8 cellular contexts compared by ENCODE assay signal in the genomic region with DNA sequence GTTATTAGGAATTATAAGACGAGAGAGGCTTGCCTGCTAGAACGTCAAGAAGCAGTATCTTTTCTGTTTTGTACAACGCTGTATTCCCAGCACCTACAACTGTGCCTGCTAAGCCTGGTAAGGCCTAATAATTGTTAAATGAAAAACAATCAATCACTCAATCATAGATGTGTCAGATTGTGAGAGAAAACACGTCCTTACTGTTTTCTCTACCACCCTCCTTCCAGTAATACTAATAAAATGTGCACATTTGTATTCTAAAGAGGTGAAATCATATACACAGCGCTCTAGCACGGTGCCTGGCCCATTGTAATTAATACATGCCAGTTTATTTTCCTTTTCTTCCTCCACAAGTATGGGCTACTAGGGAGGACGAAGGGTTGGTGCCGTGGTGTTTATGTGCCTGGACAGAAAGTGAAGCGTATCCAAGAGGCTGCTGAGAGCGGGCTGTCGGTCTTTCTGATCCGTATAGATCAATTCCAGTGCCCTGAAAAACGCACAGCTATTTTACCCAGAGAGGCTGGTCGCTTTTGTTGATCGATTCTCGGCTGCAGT. TPM values are rescaled to one million over a fixed set of nuclear protein-coding genes. Genes with fewer than 3 reads are reported as not detected.
DNase-seq lines count a peak whose midpoint lies in the region; ATAC-seq, FAIRE-seq and TF ChIP-seq lines count a peak whose summit lies in the region.

No MANE protein-coding gene starts in this region.

- H3K4me1 ChIP-seq in heart left ventricle (peaks cover 0 to 34% (median 4%) of the 10 kb centered on the region in 12 donors), GM12878 (ENCODE audit: control insufficient read depth, insufficient read depth, low read length) (peaks cover 5% of the 10 kb centered on the region; the same call in 1 of the 2 replicates), mucosa of rectum (ENCODE audit: control insufficient read depth in 2 of 2, insufficient read depth in 2 of 2, low read length in 2 of 2) (peaks cover 0 to 2% of the 10 kb centered on the region in 2 donors), vagina (peaks cover 30% of the 10 kb centered on the region)

- H3K27me3 ChIP-seq in heart left ventricle (no peaks in the 10 kb centered on the region), GM12878 (replicated peaks in 1 of 2; ENCODE audit: control insufficient read depth in 2 of 2, insufficient read depth in 2 of 2, low read length in 1 of 2) (no peaks in the 10 kb centered on the region; a peak in 1 of 4 replicates), mucosa of rectum (ENCODE audit: control insufficient read depth in 2 of 2, insufficient read depth in 2 of 2, low read length in 2 of 2) (peaks cover 4 to 17% of the 10 kb centered on the region in 2 donors), vagina (no peaks in the 10 kb centered on the region)

- RAD21 ChIA-PET in GM12878 (lab: Charles Lee; ENCODE audit: unreplicated experiment): interaction anchor here (1.4 to 1.8 kb wide), 3 partner anchors 9 to 142 kb away, joined by 4 read pairs; no protein-coding TSS in a partner anchor

- in situ Hi-C loops in GM12878 (cut with MboI): no loop called here

- no peak for TF ChIP-seq RAD21 in GM12878 (IDR thresholded peaks at IDR 0.05; ENCODE audit: insufficient read depth, low read depth, low read length)

- H4K20me1 ChIP-seq in GM12878 (ENCODE audit: control insufficient read depth, insufficient read depth): no peaks in the 10 kb centered on the region

- no peak for TF ChIP-seq EP300 in GM12878 (IDR thresholded peaks at IDR 0.05; ENCODE audit: borderline replicate concordance in 1 of 2, control insufficient read depth in 1 of 2, low read depth in 2 of 2, low read length in 2 of 2)

- POLR2A ChIA-PET in GM12878 (lab: Charles Lee): no interaction called here

- SMC1A ChIA-PET in GM12878 (lab: Charles Lee; ENCODE audit: uncharacterized antibody, unreplicated experiment): interaction anchor here (0.7 to 1.7 kb wide), 8 partner anchors 32 to 227 kb away, joined by 3 read pairs; no protein-coding TSS in a partner anchor

- H3K36me3 ChIP-seq in heart left ventricle: no peaks in the 10 kb centered on the region
- H3K36me3 ChIP-seq in GM12878 (ENCODE audit: control insufficient read depth in 2 of 2, insufficient read depth in 2 of 2, low read length in 1 of 2): no peaks in the 10 kb centered on the region
- no peaks in the 10 kb centered on the region for H3K36me3 ChIP-seq in mucosa of rectum (ENCODE audit: control insufficient read depth in 2 of 2, insufficient read depth in 2 of 2, low read length in 2 of 2)
- no peaks in the 10 kb centered on the region for H3K36me3 ChIP-seq in vagina

- H3K9me3 ChIP-seq in heart left ventricle (no peaks in the 10 kb centered on the region), GM12878 (replicated peaks; ENCODE audit: control insufficient read depth, insufficient read depth, low read length) (no peaks in the 10 kb centered on the region; the same call in 2 of the 3 replicates), mucosa of rectum (ENCODE audit: control insufficient read depth in 2 of 2, low read length in 2 of 2) (no peaks in the 10 kb centered on the region), vagina (no peaks in the 10 kb centered on the region)

- CTCF ChIA-PET in GM12878 (lab: Yijun Ruan, JAX): no interaction called here

- TF ChIP-seq POLR2A in heart left ventricle (IDR thresholded peaks at IDR 0.05) (no peak), GM12878 (IDR thresholded peaks at IDR 0.05; ENCODE audit: low read depth, low read length) (no peak), vagina (IDR thresholded peaks at IDR 0.05) (no peak)

- ATAC-seq in heart left ventricle: no peak
- ATAC-seq in left cardiac atrium: no peak
- ATAC-seq in GM12878: no peak; the same call in 2 of the 3 replicates

- H3K4me2 ChIP-seq in GM12878 (ENCODE audit: control insufficient read depth, insufficient read depth): peak overlapping the region; percentile 99

- H3K79me2 ChIP-seq in GM12878 (ENCODE audit: control insufficient read depth, insufficient read depth, low read length): peaks cover 20% of the 10 kb centered on the region

- H3K9ac ChIP-seq in GM12878 (ENCODE audit: control insufficient read depth, insufficient read depth, low read length) (no peak overlapping the region; the same call in 1 of the 2 replicates), mucosa of rectum (ENCODE audit: low read depth in 1 of 2, low read length in 2 of 2) (peak overlapping the region in 1 of 2 donors; percentile 12)

- no peak for FAIRE-seq in GM12878 (lab: Jason Lieb, UNC)

- TF ChIP-seq CTCF in heart left ventricle (IDR thresholded peaks at IDR 0.05) (no peak), GM12878 (IDR thresholded peaks at IDR 0.05 in 2 of 3, conservative IDR thresholded peaks at IDR 0.05 in 1 of 3; ENCODE audit: control insufficient read depth in 2 of 3, extremely low read depth in 1 of 3, insufficient read depth in 1 of 3, low read depth in 3 of 3, low read length in 3 of 3) (no peak), vagina (IDR thresholded peaks at IDR 0.05) (no peak)

- no peak for DNase-seq in heart left ventricle
- no peak for DNase-seq in left cardiac atrium
- no peak for DNase-seq in GM12878 (ENCODE audit: low read depth, low spot score)
- no peak for DNase-seq in vagina (ENCODE audit: extremely low spot score in 2 of 2)
- DNase-seq in hepatic stellate cell (ENCODE audit: low spot score): no peak
- DNase-seq in stimulated activated CD4-positive, alpha-beta T cell treated with anti-CD3 and anti-CD28 coated beads, Interleukin-4, amount 100 ng/mL, for 1 hour: no peak
- no peak for DNase-seq in activated CD4-positive, CD25-positive, alpha-beta regulatory T cell (lab: John Stamatoyannopoulos, UW)

- 28 to 34% (median 32%) methylated on average over 14 to 16 of the region's 16 CpGs for WGBS in heart left ventricle, 4 donors
- 15% methylated on average over 16 of the region's 16 CpGs for WGBS in GM12878 (ENCODE audit: insufficient coverage, insufficient replicate concordance, low lambda C conversion rate, missing lambda C conversion rate)

- peak overlapping the region; percentile 65 to 98 (median 85) for H3K4me3 ChIP-seq in heart left ventricle
- peak overlapping the region; percentile 81 for H3K4me3 ChIP-seq in GM12878
- H3K4me3 ChIP-seq in mucosa of rectum (ENCODE audit: low read length in 2 of 2): peak overlapping the region; percentile 26 to 33
- peak overlapping the region; percentile 84 to 86 for H3K4me3 ChIP-seq in vagina

- no TSS peak for BruUV-seq in GM12878 (replicated peaks; lab: Mats Ljungman, UMichigan)

- intact Hi-C loops in heart left ventricle (cut with DNase I): loop anchor here in 3 of 10 donors (5.0 to 10.0 kb wide), 4 partner anchors 139 to 1098 kb away; no protein-coding TSS in a partner anchor
- intact Hi-C loops in left cardiac atrium (cut with DNase I): loop anchor here (10.0 kb wide), 2 partner anchors 218 to 298 kb away; no protein-coding TSS in a partner anchor
- intact Hi-C loops in GM12878 (cut with micrococcal nuclease; ENCODE audit: unreplicated experiment): no loop called here
- intact Hi-C loops in vagina (cut with DNase I): no loop called here

- peak overlapping the region; percentile 78 for H2AFZ ChIP-seq in GM12878 (ENCODE audit: control insufficient read depth, low read depth, low read length)

- H3K27ac ChIP-seq in heart left ventricle (peak overlapping the region; percentile 72 to 95 (median 87)), GM12878 (ENCODE audit: control insufficient read depth, insufficient read depth) (no peak overlapping the region), mucosa of rectum (ENCODE audit: low read depth in 2 of 2, low read length in 2 of 2) (no peak overlapping the region), vagina (peak overlapping the region; percentile 87)

TF ChIP-seq in GM12878, 131 proteins besides CTCF, POLR2A, EP300 and RAD21:
- TF ChIP-seq, protein P1, sequence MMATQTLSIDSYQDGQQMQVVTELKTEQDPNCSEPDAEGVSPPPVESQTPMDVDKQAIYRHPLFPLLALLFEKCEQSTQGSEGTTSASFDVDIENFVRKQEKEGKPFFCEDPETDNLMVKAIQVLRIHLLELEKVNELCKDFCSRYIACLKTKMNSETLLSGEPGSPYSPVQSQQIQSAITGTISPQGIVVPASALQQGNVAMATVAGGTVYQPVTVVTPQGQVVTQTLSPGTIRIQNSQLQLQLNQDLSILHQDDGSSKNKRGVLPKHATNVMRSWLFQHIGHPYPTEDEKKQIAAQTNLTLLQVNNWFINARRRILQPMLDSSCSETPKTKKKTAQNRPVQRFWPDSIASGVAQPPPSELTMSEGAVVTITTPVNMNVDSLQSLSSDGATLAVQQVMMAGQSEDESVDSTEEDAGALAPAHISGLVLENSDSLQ (IDR thresholded peaks at IDR 0.05): peak; percentile 18; the same call in 1 of the 2 replicates
- TF ChIP-seq NR2C2 (IDR thresholded peaks at IDR 0.05; ENCODE audit: borderline replicate concordance, control insufficient read depth, insufficient read length, low read depth): no peak
- TF ChIP-seq SMC3 (IDR thresholded peaks at IDR 0.05; ENCODE audit: borderline replicate concordance, low read length): no peak
- TF ChIP-seq ATF7 (IDR thresholded peaks at IDR 0.05; ENCODE audit: low read depth): no peak
TF ChIP-seq in GM12878: peak in this region for 1.

RNA-seq across cellular contexts. Expression of a gene that starts 1.5 kb away (rescaled TPM):
- total RNA-seq in heart left ventricle (10 to 100 TPM in 4 of 9 donors, 1 to 10 TPM in 5; 5.4 to 14.0 (median 8.3) TPM), left cardiac atrium (10 to 100 TPM; 10.5 to 15.2 TPM), GM12878 (2014; rRNA removed) (23.8 and 26.8 TPM in 2 replicates), GM12878 (2014; rRNA removed; fragmentation: Illumina TruSeq; extraction: Trizol) (25.6 and 29.7 TPM in 2 replicates), GM12878 (2021) (51.6 and 55.6 TPM in 2 replicates), vagina (53.0 TPM)
- polyA plus RNA-seq in heart left ventricle (1 to 10 TPM; 3.4 to 3.7 TPM), GM12878 (2011; rRNA removed) (32.5 and 37.5 TPM in 2 replicates), GM12878 (2014; fragmentation: Illumina TruSeq; extraction: Trizol) (23.4 and 28.1 TPM in 2 replicates), GM12878 (2014; fragmentation: Nextera tagmentation; extraction: Ambion mirVana) (1 to 10 TPM; 6.4 to 6.8 TPM), GM12878 (2014; rRNA removed) (19.4 and 30.3 TPM in 2 replicates), GM12878 (2016; fragmentation: Nextera tagmentation; extraction: Ambion mirVana) (10 to 100 TPM; 15.0 to 16.2 TPM)
- 1,234 and 1,253 TPM in 2 replicates for total RNA-seq in GM12878 (2013; cell fraction: nucleolus; rRNA removed)
- 13.7 TPM for polyA plus RNA-seq in GM12878 (2011; ENCODE audit: low read depth)
- 19.9 and 27.3 TPM in 2 replicates for polyA plus RNA-seq in GM12878 (2011; cell fraction: cytosol; rRNA removed)
- 211 and 223 TPM in 2 replicates for polyA plus RNA-seq in GM12878 (2011; cell fraction: nucleus; rRNA removed)
- 22.5 and 23.0 TPM in 2 replicates for polyA plus RNA-seq in GM12878 (2012)
- 203 and 249 TPM in 2 replicates for polyA minus RNA-seq in GM12878 (2011; rRNA and poly(A)+ RNA removed)
- polyA minus RNA-seq in GM12878 (2011; cell fraction: cytosol; rRNA and poly(A)+ RNA removed): 41.4 and 49.9 TPM in 2 replicates
- polyA minus RNA-seq in GM12878 (2011; cell fraction: nucleus; rRNA and poly(A)+ RNA removed): 479 and 749 TPM in 2 replicates

Comparison
In these comparisons a context has a peak if more than half of its experiments do, and no peak if none do; other contexts are left out.
1. H3K27ac ChIP-seq: peak in heart left ventricle (12 of 12) and vagina (single experiment); none in GM12878 (single experiment) and mucosa of rectum (0 of 2).
2. H3K4me3 ChIP-seq: peak in every context shown above with its lines; median percentile 85 in heart left ventricle; 85 in vagina; 81 in GM12878; 30 in mucosa of rectum.
3. intact Hi-C loops: an anchor here in left cardiac atrium (10.0 kb wide); none called in GM12878 and vagina.